Comparison of ENCODE assay signal across 8 cellular contexts in the genomic region with DNA sequence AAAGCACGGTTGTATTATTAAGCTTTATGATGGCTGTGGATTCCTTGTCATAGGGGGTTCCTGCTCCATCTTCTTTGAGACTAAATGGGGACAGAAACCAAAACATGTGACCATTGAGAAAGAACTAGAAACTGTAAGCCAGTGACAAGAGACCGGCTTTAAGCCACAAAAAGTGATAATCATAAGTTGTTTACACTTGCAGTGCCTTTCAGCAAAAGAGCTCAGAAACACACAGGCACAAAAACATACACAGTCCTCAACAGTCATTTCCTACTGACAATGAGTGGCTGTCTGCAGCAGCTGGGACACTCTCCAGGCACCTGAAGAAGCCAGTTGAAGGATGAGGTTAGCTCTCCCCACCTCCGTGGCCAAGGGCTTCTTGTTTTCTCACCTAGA. TPM values are rescaled to one million over a fixed set of nuclear protein-coding genes. Genes with fewer than 3 reads are reported as not detected.
A peak's percentile ranks its signal among the peaks of the same experiment; 100 is the strongest.
DNase-seq lines count a peak whose midpoint lies in the region; ATAC-seq and TF ChIP-seq lines count a peak whose summit lies in the region.

No MANE protein-coding gene starts in this region.

- no peaks in the 10 kb centered on the region for H3K36me3 Mint-ChIP-seq in activated CD4-positive, alpha-beta T cell treated with anti-CD3 and anti-CD28 coated beads, Interleukin-2, amount 10 ng/mL, durations not matched to agents 24 days and 14 days (ENCODE audit: low read depth)
- no peaks in the 10 kb centered on the region for H3K36me3 Mint-ChIP-seq in neural crest cell (ENCODE audit: low read depth)

- H3K9me3 Mint-ChIP-seq in activated CD4-positive, alpha-beta T cell treated with anti-CD3 and anti-CD28 coated beads, Interleukin-2, amount 10 ng/mL, durations not matched to agents 24 days and 14 days = no peaks in the 10 kb centered on the region
- no peaks in the 10 kb centered on the region for H3K9me3 Mint-ChIP-seq in neural crest cell

- ATAC-seq in GM21619 (IDR thresholded peaks at IDR 0.05; ENCODE audit: unreplicated experiment) (peak; percentile 50), HG03521 (IDR thresholded peaks at IDR 0.05; ENCODE audit: unreplicated experiment) (peak; percentile 34)

- TF ChIP-seq CTCF in neural crest cell (conservative IDR thresholded peaks at IDR 0.05) = no peak

- intact Hi-C loops in activated CD4-positive, alpha-beta T cell treated with anti-CD3 and anti-CD28 coated beads, Interleukin-2, amount 10 ng/mL, durations not matched to agents 24 days and 14 days (cut with micrococcal nuclease) = loop anchor here (1.0 to 5.0 kb wide), 4 partner anchors 12 to 390 kb away; a partner anchor contains a TSS

- H3K4me3 Mint-ChIP-seq in activated CD4-positive, alpha-beta T cell treated with anti-CD3 and anti-CD28 coated beads, Interleukin-2, amount 10 ng/mL, durations not matched to agents 24 days and 14 days = peak overlapping the region; percentile 48
- no peak overlapping the region for H3K4me3 Mint-ChIP-seq in neural crest cell

- H3K27ac Mint-ChIP-seq in activated CD4-positive, alpha-beta T cell treated with anti-CD3 and anti-CD28 coated beads, Interleukin-2, amount 10 ng/mL, durations not matched to agents 24 days and 14 days = peak overlapping the region; percentile 77
- H3K27ac Mint-ChIP-seq in neural crest cell (ENCODE audit: unreplicated experiment) = peak overlapping the region; percentile 62

- peak; percentile 81 for DNase-seq in activated CD4-positive, alpha-beta T cell treated with anti-CD3 and anti-CD28 coated beads, Interleukin-2, amount 10 ng/mL, durations not matched to agents 24 days and 14 days
- no peak for DNase-seq in activated CD4-positive, alpha-beta T cell treated with anti-CD3 and anti-CD28 coated beads, Interleukin-2, amount 50 U/mL, for 48 hours
- DNase-seq in neural crest cell (ENCODE audit: low read depth, low spot score) = no peak
- DNase-seq in mucosa of gallbladder (ENCODE audit: low spot score) = no peak
- DNase-seq in AG20443 (ENCODE audit: low spot score) = no peak
- DNase-seq in OCI-M2 (lab: John Stamatoyannopoulos, UW; ENCODE audit: unreplicated experiment) = no peak

- H3K4me1 Mint-ChIP-seq in activated CD4-positive, alpha-beta T cell treated with anti-CD3 and anti-CD28 coated beads, Interleukin-2, amount 10 ng/mL, durations not matched to agents 24 days and 14 days = peaks cover 41% of the 10 kb centered on the region
- peaks cover 11% of the 10 kb centered on the region for H3K4me1 Mint-ChIP-seq in neural crest cell

- H3K27me3 Mint-ChIP-seq in activated CD4-positive, alpha-beta T cell treated with anti-CD3 and anti-CD28 coated beads, Interleukin-2, amount 10 ng/mL, durations not matched to agents 24 days and 14 days = no peaks in the 10 kb centered on the region
- H3K27me3 Mint-ChIP-seq in neural crest cell (ENCODE audit: low read depth) = no peaks in the 10 kb centered on the region

RNA-seq across cellular contexts. Expression of a gene that starts 20.0 kb away (rescaled TPM):
- total RNA-seq in activated CD4-positive, alpha-beta T cell treated with anti-CD3 and anti-CD28 coated beads, Interleukin-2, amount 10 ng/mL, durations not matched to agents 24 days and 14 days = 31.6 and 33.5 TPM in 2 replicates
- 34.1 and 36.8 TPM in 2 replicates for total RNA-seq in neural crest cell
- 32.5 TPM for total RNA-seq in mucosa of gallbladder

RNA-seq across cellular contexts. Expression of a gene that starts 39.6 kb away (rescaled TPM):
- total RNA-seq in activated CD4-positive, alpha-beta T cell treated with anti-CD3 and anti-CD28 coated beads, Interleukin-2, amount 10 ng/mL, durations not matched to agents 24 days and 14 days = 10.6 and 10.9 TPM in 2 replicates
- total RNA-seq in neural crest cell (12.8 and 14.0 TPM in 2 replicates), mucosa of gallbladder (19.8 TPM)

RNA-seq across cellular contexts. Expression of a gene that starts 57.4 kb away (rescaled TPM):
- total RNA-seq in activated CD4-positive, alpha-beta T cell treated with anti-CD3 and anti-CD28 coated beads, Interleukin-2, amount 10 ng/mL, durations not matched to agents 24 days and 14 days = 0.19 and 1.0 TPM in 2 replicates
- total RNA-seq in neural crest cell = 0.34 and 0.51 TPM in 2 replicates
- total RNA-seq in mucosa of gallbladder = 0.92 TPM
